10 cellular contexts compared by ENCODE assay signal in genomic region chr9:5851445-5851844, GRCh38. TPM values are rescaled to one million over a fixed set of nuclear protein-coding genes. Genes with fewer than 3 reads are reported as not detected.
DNase-seq lines count a peak whose midpoint lies in the region; ATAC-seq and TF ChIP-seq lines count a peak whose summit lies in the region.
"Had no signal": no experiment of that assay in that cellular context is flagged by ENCODE, and none has a peak within 500 bp of the region (broad histone marks: within the 10 kb centered on the region; RNA-seq: fewer than 3 reads in every experiment).

No MANE protein-coding gene starts in this region.

- H2AFZ ChIP-seq in osteoblast (ENCODE audit: low read length) = no peak overlapping the region

- no peak for TF ChIP-seq POLR2A in vagina (IDR thresholded peaks at IDR 0.05)

- no peak overlapping the region for H3K4me2 ChIP-seq in osteoblast (ENCODE audit: insufficient read depth, low read length)

- ATAC-seq in GM21381 (IDR thresholded peaks at IDR 0.05; ENCODE audit: unreplicated experiment) (peak; percentile 80), HG03565 (IDR thresholded peaks at IDR 0.05; ENCODE audit: unreplicated experiment) (peak; percentile 97)

- DNase-seq in GF-D8 (lab: John Stamatoyannopoulos, UW) (peak; percentile 97), skeletal muscle cell (ENCODE audit: low read depth) (peak; percentile 64), osteoblast (ENCODE audit: insufficient read length, low spot score, missing footprints) (no peak), chondrocyte (ENCODE audit: low spot score) (no peak), vagina (ENCODE audit: extremely low spot score in 2 of 2) (no peak)
- DNase-seq in activated T-helper 2 cell treated with anti-CD3 and anti-CD28 coated beads, Interferon-gamma antibody, Interleukin-2, Interleukin-4, amounts not matched to agents 10 μg/mL and 5 μg/mL and 100 μg/mL, durations not matched to agents 14 hours and 24 hours and 36 hours (ENCODE audit: low spot score) = peak; percentile 48

- H3K79me2 ChIP-seq in osteoblast (ENCODE audit: insufficient read depth, low read length) = no peaks in the 10 kb centered on the region

- H3K36me3 Mint-ChIP-seq in activated T-helper 2 cell treated with anti-CD3 and anti-CD28 coated beads, Interferon-gamma antibody, Interleukin-2, Interleukin-4, amounts not matched to agents 10 μg/mL and 5 μg/mL and 100 μg/mL, durations not matched to agents 14 hours and 24 hours and 36 hours (ENCODE audit: low read depth) = peaks cover 25% of the 10 kb centered on the region
- peaks cover 5% of the 10 kb centered on the region for H3K36me3 Mint-ChIP-seq in chondrocyte (ENCODE audit: low read depth)

- no peaks in the 10 kb centered on the region for H4K20me1 ChIP-seq in osteoblast (ENCODE audit: insufficient read depth, low read length)

- H3K27me3 ChIP-seq in osteoblast (ENCODE audit: insufficient read depth, low read length) (peaks cover 35% of the 10 kb centered on the region), vagina (no peaks in the 10 kb centered on the region)

- H3K4me1 ChIP-seq in osteoblast (ENCODE audit: insufficient read depth, low read length) = peaks cover 1% of the 10 kb centered on the region
- H3K4me1 ChIP-seq in vagina = peaks cover 7% of the 10 kb centered on the region

- H3K36me3 ChIP-seq in osteoblast (ENCODE audit: insufficient read depth, low read length) (no peaks in the 10 kb centered on the region), vagina (no peaks in the 10 kb centered on the region)

- H3K9me3 ChIP-seq in osteoblast (ENCODE audit: low read depth, low read length) = no peaks in the 10 kb centered on the region
- H3K9me3 ChIP-seq in vagina = no peaks in the 10 kb centered on the region

- H3K27ac ChIP-seq in osteoblast (ENCODE audit: low read depth, low read length) = no peak overlapping the region
- H3K27ac ChIP-seq in vagina = no peak overlapping the region

- H3K4me3 ChIP-seq in skeletal muscle cell (ENCODE audit: low read depth, low read length) = no peak overlapping the region
- no peak overlapping the region for H3K4me3 ChIP-seq in osteoblast (ENCODE audit: insufficient read depth, low read length)
- H3K4me3 ChIP-seq in vagina = no peak overlapping the region

- peak overlapping the region; percentile 15 for H3K4me3 Mint-ChIP-seq in activated T-helper 2 cell treated with anti-CD3 and anti-CD28 coated beads, Interferon-gamma antibody, Interleukin-2, Interleukin-4, amounts not matched to agents 10 μg/mL and 5 μg/mL and 100 μg/mL, durations not matched to agents 14 hours and 24 hours and 36 hours (ENCODE audit: low read depth)
- H3K4me3 Mint-ChIP-seq in chondrocyte (ENCODE audit: unreplicated experiment) = no peak overlapping the region

- TF ChIP-seq CTCF in osteoblast (IDR thresholded peaks at IDR 0.05; ENCODE audit: extremely low read depth, low read depth, low read length) (no peak), chondrocyte (IDR thresholded peaks at IDR 0.05) (no peak), vagina (IDR thresholded peaks at IDR 0.05) (no peak)

- no peaks in the 10 kb centered on the region for H3K27me3 Mint-ChIP-seq in activated T-helper 2 cell treated with anti-CD3 and anti-CD28 coated beads, Interferon-gamma antibody, Interleukin-2, Interleukin-4, amounts not matched to agents 10 μg/mL and 5 μg/mL and 100 μg/mL, durations not matched to agents 14 hours and 24 hours and 36 hours (ENCODE audit: low read depth)
- peaks cover 25% of the 10 kb centered on the region for H3K27me3 Mint-ChIP-seq in chondrocyte (ENCODE audit: low read depth)

- peak overlapping the region; percentile 75 for H3K27ac Mint-ChIP-seq in activated T-helper 2 cell treated with anti-CD3 and anti-CD28 coated beads, Interferon-gamma antibody, Interleukin-2, Interleukin-4, amounts not matched to agents 10 μg/mL and 5 μg/mL and 100 μg/mL, durations not matched to agents 14 hours and 24 hours and 36 hours
- H3K27ac Mint-ChIP-seq in chondrocyte (ENCODE audit: unreplicated experiment) = no peak overlapping the region

- intact Hi-C loops in activated T-helper 2 cell treated with anti-CD3 and anti-CD28 coated beads, Interferon-gamma antibody, Interleukin-2, Interleukin-4, amounts not matched to agents 10 μg/mL and 5 μg/mL and 100 μg/mL, durations not matched to agents 14 hours and 24 hours and 36 hours (cut with micrococcal nuclease) = loop anchor here (1.0 to 5.0 kb wide), 6 partner anchors 10 to 831 kb away; partner anchors contain the start of genes ERMP1 and PLGRKT
- intact Hi-C loops in vagina (cut with DNase I) = no loop called here

- peaks cover 6% of the 10 kb centered on the region for H3K9me3 Mint-ChIP-seq in activated T-helper 2 cell treated with anti-CD3 and anti-CD28 coated beads, Interferon-gamma antibody, Interleukin-2, Interleukin-4, amounts not matched to agents 10 μg/mL and 5 μg/mL and 100 μg/mL, durations not matched to agents 14 hours and 24 hours and 36 hours
- peaks cover 2% of the 10 kb centered on the region for H3K9me3 Mint-ChIP-seq in chondrocyte (ENCODE audit: low read depth)

- peaks cover 67% of the 10 kb centered on the region for H3K4me1 Mint-ChIP-seq in activated T-helper 2 cell treated with anti-CD3 and anti-CD28 coated beads, Interferon-gamma antibody, Interleukin-2, Interleukin-4, amounts not matched to agents 10 μg/mL and 5 μg/mL and 100 μg/mL, durations not matched to agents 14 hours and 24 hours and 36 hours (ENCODE audit: low read depth)
- H3K4me1 Mint-ChIP-seq in chondrocyte (ENCODE audit: low read depth) = no peaks in the 10 kb centered on the region

RNA-seq across cellular contexts. Expression of gene ERMP1, which starts 18.5 kb away (rescaled TPM):
- total RNA-seq in activated T-helper 2 cell treated with anti-CD3 and anti-CD28 coated beads, Interferon-gamma antibody, Interleukin-2, Interleukin-4, amounts not matched to agents 10 μg/mL and 5 μg/mL and 100 μg/mL, durations not matched to agents 14 hours and 24 hours and 36 hours = 21.1 and 25.3 TPM in 2 replicates
- total RNA-seq in osteoblast (6.5 and 8.5 TPM in 2 replicates), chondrocyte (5.4 to 11.7 TPM (median 7.6 TPM) in 3 replicates), vagina (15.5 TPM)

RNA-seq across cellular contexts. Expression of gene MLANA, which starts 39.2 kb away (rescaled TPM):
- not detected in 2 replicates for total RNA-seq in activated T-helper 2 cell treated with anti-CD3 and anti-CD28 coated beads, Interferon-gamma antibody, Interleukin-2, Interleukin-4, amounts not matched to agents 10 μg/mL and 5 μg/mL and 100 μg/mL, durations not matched to agents 14 hours and 24 hours and 36 hours
- total RNA-seq in osteoblast (under 0.01 TPM in 1 of 2 replicates, not detected in the other), chondrocyte (not detected in 3 replicates), vagina (not detected)
- total RNA-seq: glomerular endothelial cell, temporal lobe had no signal

Comparison
In these comparisons a context has a peak if more than half of its experiments do, and no peak if none do; other contexts are left out.
1. DNase-seq: peak in GF-D8 (single experiment), activated T-helper 2 cell treated with anti-CD3 and anti-CD28 coated beads, Interferon-gamma antibody, Interleukin-2, Interleukin-4, amounts not matched to agents 10 μg/mL and 5 μg/mL and 100 μg/mL, durations not matched to agents 14 hours and 24 hours and 36 hours (single experiment) and skeletal muscle cell (single experiment); none in osteoblast (single experiment), chondrocyte (single experiment) and vagina (0 of 2).